ENCODE assay signal across 8 cellular contexts in the genomic region with DNA sequence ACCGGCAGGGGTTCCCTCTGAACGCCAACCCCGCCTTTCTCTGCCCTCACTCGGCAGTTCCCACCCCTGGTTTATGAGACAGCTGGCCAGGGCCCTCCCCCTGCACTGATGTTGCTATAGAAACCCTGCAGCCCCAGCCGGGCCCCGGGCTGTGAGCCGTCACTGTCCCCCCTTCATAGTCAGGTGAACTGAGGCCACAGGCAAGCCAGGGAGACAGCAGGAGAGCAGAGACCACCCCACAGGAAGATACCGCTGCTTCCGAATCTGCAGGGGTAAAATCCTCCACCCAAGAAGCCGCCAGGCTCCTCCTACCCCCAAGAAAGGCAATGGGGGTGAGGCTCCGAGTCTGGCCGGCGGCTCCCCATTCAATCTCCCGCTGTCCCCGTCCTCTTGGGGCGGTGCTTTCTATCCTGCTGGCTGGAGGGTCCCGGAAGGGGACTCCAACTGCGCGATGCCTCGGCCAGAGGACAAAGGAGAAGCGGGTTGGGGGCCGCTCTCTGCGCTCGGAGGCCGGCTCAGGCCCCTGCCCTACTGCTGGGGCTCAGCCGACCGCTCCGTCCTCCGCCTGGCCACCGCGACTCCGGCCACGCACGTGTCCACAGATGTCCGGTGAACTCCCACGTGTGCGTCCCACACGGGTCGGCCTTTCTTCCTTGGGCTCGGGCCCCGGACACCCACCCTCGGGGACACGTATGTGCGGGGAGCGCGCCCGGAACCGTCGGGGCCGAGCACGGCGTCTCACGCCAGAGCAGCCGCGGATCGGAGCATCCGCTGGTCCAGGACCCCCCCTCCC. TPM values are rescaled to one million over a fixed set of nuclear protein-coding genes. Genes with fewer than 3 reads are reported as not detected.
DNase-seq lines count a peak whose midpoint lies in the region; ATAC-seq and TF ChIP-seq lines count a peak whose summit lies in the region.

No MANE protein-coding gene starts in this region.

- H3K4me3 ChIP-seq in SU-DHL-6 (ENCODE audit: insufficient read depth, low read length, poor library complexity, severe bottlenecking) (peak overlapping the region; percentile 87), heart left ventricle (peak overlapping the region; percentile 50 to 89 (median 78)), urinary bladder (ENCODE audit: low read depth, low read length) (peak overlapping the region; percentile 59)

- POLR2A ChIA-PET in activated naive CD8-positive, alpha-beta T cell treated with anti-CD3 and anti-CD28 coated beads, Interleukin-2, amount 10 ng/mL, durations not matched to agents 7 days and 5 days (lab: Charles Lee): interaction anchor here (0.5 to 3.3 kb wide), 6 partner anchors 9 to 51 kb away, joined by 3 to 20 read pairs (median 12); partner anchors contain the start of genes PNPLA2, RPLP2 and TALDO1

- peak overlapping the region; percentile 98 for H3K4me3 Mint-ChIP-seq in activated naive CD8-positive, alpha-beta T cell treated with anti-CD3 and anti-CD28 coated beads, Interleukin-2, amount 10 ng/mL, durations not matched to agents 7 days and 5 days

- H4K20me1 ChIP-seq in SU-DHL-6 (ENCODE audit: low read depth, low read length): peaks cover 2% of the 10 kb centered on the region; the same call in 1 of the 2 replicates

- H3F3A ChIP-seq in SU-DHL-6 (ENCODE audit: insufficient read depth): peaks cover 4% of the 10 kb centered on the region; the same call in 1 of the 2 replicates

- peaks cover 15% of the 10 kb centered on the region; the same call in 1 of the 2 replicates for H3K79me2 ChIP-seq in SU-DHL-6 (ENCODE audit: insufficient read depth, low read length)

- H3K27ac Mint-ChIP-seq in activated naive CD8-positive, alpha-beta T cell treated with anti-CD3 and anti-CD28 coated beads, Interleukin-2, amount 10 ng/mL, durations not matched to agents 7 days and 5 days: peak overlapping the region; percentile 95

- peaks cover 6% of the 10 kb centered on the region for H3K4me1 Mint-ChIP-seq in activated naive CD8-positive, alpha-beta T cell treated with anti-CD3 and anti-CD28 coated beads, Interleukin-2, amount 10 ng/mL, durations not matched to agents 7 days and 5 days

- H3K9me3 ChIP-seq in SU-DHL-6 (ENCODE audit: insufficient read depth, low read length) (no peaks in the 10 kb centered on the region), heart left ventricle (no peaks in the 10 kb centered on the region)

- H3K4me1 ChIP-seq in heart left ventricle (peaks cover 6 to 40% (median 24%) of the 10 kb centered on the region in 12 donors), urinary bladder (ENCODE audit: insufficient read depth) (no peaks in the 10 kb centered on the region)

- H3K4me2 ChIP-seq in SU-DHL-6 (ENCODE audit: low read depth, low read length, poor library complexity, severe bottlenecking): peak overlapping the region; percentile 80

- ATAC-seq in HG02610 (IDR thresholded peaks at IDR 0.05; ENCODE audit: unreplicated experiment): peak; percentile 34
- peak; percentile 50 for ATAC-seq in activated naive CD8-positive, alpha-beta T cell treated with anti-CD3 and anti-CD28 coated beads, Interleukin-2, amount 10 ng/mL, durations not matched to agents 7 days and 5 days (ENCODE audit: low read depth)
- ATAC-seq in heart left ventricle: peak; percentile 17 to 59 (median 50)

- no peak for TF ChIP-seq POLR2A in heart left ventricle (IDR thresholded peaks at IDR 0.05)

- H3K27me3 ChIP-seq in SU-DHL-6 (ENCODE audit: low read length) (no peaks in the 10 kb centered on the region), heart left ventricle (no peaks in the 10 kb centered on the region)

- H3K36me3 ChIP-seq in SU-DHL-6 (ENCODE audit: low read length) (no peaks in the 10 kb centered on the region), heart left ventricle (peaks cover 0 to 34% (median 6%) of the 10 kb centered on the region in 9 donors), urinary bladder (ENCODE audit: insufficient read depth) (no peaks in the 10 kb centered on the region)

- peaks cover 3% of the 10 kb centered on the region for H3K36me3 Mint-ChIP-seq in activated naive CD8-positive, alpha-beta T cell treated with anti-CD3 and anti-CD28 coated beads, Interleukin-2, amount 10 ng/mL, durations not matched to agents 7 days and 5 days

- no peaks in the 10 kb centered on the region for H3K9me3 Mint-ChIP-seq in activated naive CD8-positive, alpha-beta T cell treated with anti-CD3 and anti-CD28 coated beads, Interleukin-2, amount 10 ng/mL, durations not matched to agents 7 days and 5 days

- TF ChIP-seq CTCF in SU-DHL-6 (IDR thresholded peaks at IDR 0.05; ENCODE audit: insufficient read depth, low read length, poor library complexity, severe bottlenecking) (no peak), heart left ventricle (IDR thresholded peaks at IDR 0.05) (no peak)

- intact Hi-C loops in heart left ventricle (cut with DNase I): loop anchor here in 2 of 10 donors (1.0 to 10.0 kb wide), 3 partner anchors 20 to 115 kb away; partner anchors contain the start of genes CHID1 (in 1 of the 2) and GATD1 (in 1 of the 2)

- H3K9ac ChIP-seq in SU-DHL-6 (ENCODE audit: low read length): peak overlapping the region; percentile 94

- H3K27ac ChIP-seq in SU-DHL-6 (ENCODE audit: low read depth, low read length): peak overlapping the region; percentile 86
- peak overlapping the region; percentile 37 to 88 (median 84) for H3K27ac ChIP-seq in heart left ventricle
- peak overlapping the region; percentile 74 for H3K27ac ChIP-seq in urinary bladder (ENCODE audit: low read depth)

- H3K9me2 ChIP-seq in SU-DHL-6 (replicated peaks; ENCODE audit: insufficient read depth, low read length): no peaks in the 10 kb centered on the region

- H3K27me3 Mint-ChIP-seq in activated naive CD8-positive, alpha-beta T cell treated with anti-CD3 and anti-CD28 coated beads, Interleukin-2, amount 10 ng/mL, durations not matched to agents 7 days and 5 days: no peaks in the 10 kb centered on the region

- 1% methylated on average over 31 to 57 of the region's 57 CpGs for WGBS in heart left ventricle, 4 donors
- WGBS in urinary bladder: under 1% methylated on average over 57 of the region's 57 CpGs

- DNase-seq in GM03348 (ENCODE audit: low spot score): peak; percentile 87
- peak; percentile 82 for DNase-seq in NCI-H1092 treated with DMSO at 0.1 percent for 48 hours (lab: John Stamatoyannopoulos, UW)
- DNase-seq in activated naive CD8-positive, alpha-beta T cell treated with anti-CD3 and anti-CD28 coated beads, Interleukin-2, amount 10 ng/mL, durations not matched to agents 7 days and 5 days: peak; percentile 86
- DNase-seq in heart left ventricle: peak; percentile 73 to 83 (median 76)
- DNase-seq in pons (ENCODE audit: low spot score): peak; percentile 57

- peak overlapping the region; percentile 46 for H2AFZ ChIP-seq in SU-DHL-6 (ENCODE audit: low read depth, low read length, severe bottlenecking)

RNA-seq across cellular contexts. Expression of gene SLC25A22, which starts 0.6 kb away (rescaled TPM):
- 10 to 100 TPM; 35.1 to 35.8 TPM for total RNA-seq in activated naive CD8-positive, alpha-beta T cell treated with anti-CD3 and anti-CD28 coated beads, Interleukin-2, amount 10 ng/mL, durations not matched to agents 7 days and 5 days
- total RNA-seq in heart left ventricle: 10 to 100 TPM in 1 of 9 donors, 1 to 10 TPM in 8; 2.1 to 12.8 (median 4.4) TPM
- 10 to 100 TPM in 1 of 2 donors, 1 to 10 TPM in 1; 2.6 to 12.7 TPM for polyA plus RNA-seq in heart left ventricle
- 7.5 TPM for total RNA-seq in urinary bladder
- polyA plus RNA-seq in urinary bladder: 17.1 TPM

RNA-seq across cellular contexts. Expression of gene PIDD1, which starts 7.5 kb away (rescaled TPM):
- 10 to 100 TPM; 53.4 to 53.6 TPM for total RNA-seq in activated naive CD8-positive, alpha-beta T cell treated with anti-CD3 and anti-CD28 coated beads, Interleukin-2, amount 10 ng/mL, durations not matched to agents 7 days and 5 days
- total RNA-seq in heart left ventricle (10 to 100 TPM in 1 of 9 donors, 1 to 10 TPM in 8; 4.9 to 11.2 (median 6.6) TPM), urinary bladder (7.2 TPM)
- polyA plus RNA-seq in heart left ventricle (10 to 100 TPM in 1 of 2 donors, 1 to 10 TPM in 1; 5.5 to 11.8 TPM), urinary bladder (12.4 TPM)

RNA-seq across cellular contexts. Expression of gene CEND1, which starts 7.6 kb away (rescaled TPM):
- total RNA-seq in activated naive CD8-positive, alpha-beta T cell treated with anti-CD3 and anti-CD28 coated beads, Interleukin-2, amount 10 ng/mL, durations not matched to agents 7 days and 5 days: under 1 TPM in 1 of 2 experiments, not detected in 1; 0.37 TPM
- total RNA-seq in heart left ventricle (1 to 10 TPM in 1 of 9 donors, under 1 TPM in 6, not detected in 2; 0.25 to 1.1 (median 0.37) TPM), urinary bladder (not detected)
- polyA plus RNA-seq in heart left ventricle (under 1 TPM; 0.46 to 0.50 TPM), urinary bladder (1.4 TPM)

RNA-seq across cellular contexts. Expression of gene RPLP2, which starts 12.3 kb away (rescaled TPM):
- total RNA-seq in activated naive CD8-positive, alpha-beta T cell treated with anti-CD3 and anti-CD28 coated beads, Interleukin-2, amount 10 ng/mL, durations not matched to agents 7 days and 5 days: 1,000 to 10,000 TPM; 2,888 to 3,019 TPM
- total RNA-seq in heart left ventricle (1,000 to 10,000 TPM in 3 of 9 donors, 100 to 1,000 TPM in 6; 236 to 1,207 (median 933) TPM), urinary bladder (189 TPM)
- polyA plus RNA-seq in heart left ventricle (1,000 to 10,000 TPM in 1 of 2 donors, 100 to 1,000 TPM in 1; 998 to 1,652 TPM), urinary bladder (1,859 TPM)

RNA-seq across cellular contexts. Expression of gene GATD1, which starts 20.2 kb away (rescaled TPM):
- total RNA-seq in activated naive CD8-positive, alpha-beta T cell treated with anti-CD3 and anti-CD28 coated beads, Interleukin-2, amount 10 ng/mL, durations not matched to agents 7 days and 5 days: 10 to 100 TPM; 59.8 to 62.4 TPM
- 10 to 100 TPM; 13.4 to 30.8 (median 21.5) TPM for total RNA-seq in heart left ventricle
- polyA plus RNA-seq in heart left ventricle: 10 to 100 TPM; 20.4 to 20.5 TPM
- 26.4 TPM for total RNA-seq in urinary bladder
- 43.3 TPM for polyA plus RNA-seq in urinary bladder

Comparison
In these comparisons a context has a peak if more than half of its experiments do, and no peak if none do; other contexts are left out.
1. Peak in every context shown above with its lines: DNase-seq, ATAC-seq, H3K4me3 ChIP-seq and H3K27ac ChIP-seq.